ENCODE assay signal across 8 cellular contexts in genomic region chr3:141477224-141477623, GRCh38. TPM values are rescaled to one million over a fixed set of nuclear protein-coding genes. Genes with fewer than 3 reads are reported as not detected.
DNase-seq lines count a peak whose midpoint lies in the region; ATAC-seq and TF ChIP-seq lines count a peak whose summit lies in the region.

No MANE protein-coding gene starts in this region.

- H3K9ac ChIP-seq in mammary epithelial cell (ENCODE audit: insufficient read depth, low read length) (no peak overlapping the region), mesendoderm (ENCODE audit: low read length) (no peak overlapping the region)

- H2BK5ac ChIP-seq in mesendoderm (ENCODE audit: low read length): no peak overlapping the region

- H3K36me3 ChIP-seq in mammary epithelial cell (ENCODE audit: insufficient read depth, low read length): no peaks in the 10 kb centered on the region
- no peaks in the 10 kb centered on the region for H3K36me3 ChIP-seq in mesendoderm (ENCODE audit: control insufficient read depth, insufficient read depth, low read length)
- no peaks in the 10 kb centered on the region for H3K36me3 ChIP-seq in gastroesophageal sphincter

- ATAC-seq in GM19397 (IDR thresholded peaks at IDR 0.05; ENCODE audit: unreplicated experiment): no peak
- ATAC-seq in GM18519 (IDR thresholded peaks at IDR 0.05; ENCODE audit: low FRiP score, unreplicated experiment): no peak
- no peak for ATAC-seq in gastroesophageal sphincter

- no peak for TF ChIP-seq EP300 in gastroesophageal sphincter (IDR thresholded peaks at IDR 0.05)

- H2AFZ ChIP-seq in mammary epithelial cell (ENCODE audit: low read depth, low read length): peak overlapping the region; percentile 58

- no peaks in the 10 kb centered on the region for H4K20me1 ChIP-seq in mammary epithelial cell (ENCODE audit: insufficient read depth, low read length)

- H2AK5ac ChIP-seq in mesendoderm (ENCODE audit: low read length): no peak overlapping the region

- no peak overlapping the region for H4K5ac ChIP-seq in mesendoderm (ENCODE audit: low read length)

- TF ChIP-seq CTCF in mammary epithelial cell (conservative IDR thresholded peaks at IDR 0.05 in 1 of 2, IDR thresholded peaks at IDR 0.05 in 1 of 2; ENCODE audit: extremely low read depth in 1 of 2, insufficient read depth in 1 of 2, low read depth in 1 of 2, low read length in 2 of 2) (no peak), gastroesophageal sphincter (IDR thresholded peaks at IDR 0.05) (no peak)

- H4K8ac ChIP-seq in mesendoderm (ENCODE audit: low read depth, low read length): no peak overlapping the region

- H3K9me3 ChIP-seq in mammary epithelial cell (replicated peaks; ENCODE audit: insufficient read depth, low read length): no peaks in the 10 kb centered on the region
- no peaks in the 10 kb centered on the region for H3K9me3 ChIP-seq in gastroesophageal sphincter

- H3K4me2 ChIP-seq in mammary epithelial cell (ENCODE audit: insufficient read depth, low read depth, low read length): peak overlapping the region; percentile 40
- H3K4me2 ChIP-seq in mesendoderm (ENCODE audit: low read length): no peak overlapping the region

- H2BK15ac ChIP-seq in mesendoderm (replicated peaks; ENCODE audit: low read depth): no peak overlapping the region

- no peak overlapping the region for H3K27ac ChIP-seq in mammary epithelial cell (ENCODE audit: insufficient read depth, low read depth, low read length)
- H3K27ac ChIP-seq in mesendoderm (ENCODE audit: low read depth, low read length): no peak overlapping the region
- H3K27ac ChIP-seq in gastroesophageal sphincter: no peak overlapping the region

- TF ChIP-seq POLR2A in gastroesophageal sphincter (IDR thresholded peaks at IDR 0.05): no peak

- H3K27me3 ChIP-seq in mammary epithelial cell (ENCODE audit: insufficient read depth, low read length) (no peaks in the 10 kb centered on the region), mesendoderm (ENCODE audit: insufficient read depth, low read length, poor library complexity) (no peaks in the 10 kb centered on the region), gastroesophageal sphincter (no peaks in the 10 kb centered on the region)

- H3K4me1 ChIP-seq in mammary epithelial cell (ENCODE audit: insufficient read depth, low read length) (peaks cover 15% of the 10 kb centered on the region), mesendoderm (ENCODE audit: control insufficient read depth, low read depth, low read length) (no peaks in the 10 kb centered on the region), gastroesophageal sphincter (no peaks in the 10 kb centered on the region)

- intact Hi-C loops in mammary epithelial cell (cut with micrococcal nuclease): no loop called here

- H3K4me3 ChIP-seq in mammary epithelial cell (replicated peaks in 1 of 3; ENCODE audit: insufficient read depth in 1 of 3, low read depth in 2 of 3, low read length in 3 of 3) (no peak overlapping the region), mesendoderm (ENCODE audit: low read length) (no peak overlapping the region), gastroesophageal sphincter (no peak overlapping the region)

- DNase-seq in DMS153 (lab: John Stamatoyannopoulos, UW) (peak; percentile 71), LoVo (ENCODE audit: low spot score) (peak; percentile 16), mammary epithelial cell (peak; percentile 98), mesendoderm (peak; percentile 41), NAMALWA (ENCODE audit: low spot score) (no peak)

- in situ Hi-C loops in mammary epithelial cell (cut with MboI; ENCODE audit: low sequenced_read_pairs in 2 of 2): no loop called here

- H3K79me1 ChIP-seq in mesendoderm (ENCODE audit: low read length): no peaks in the 10 kb centered on the region

- no peak overlapping the region for H3K23ac ChIP-seq in mesendoderm (ENCODE audit: low read length)

- WGBS in mammary epithelial cell (ENCODE audit: low coverage, missing lambda C conversion rate): 16% methylated on average over 4 of the region's 4 CpGs
- WGBS in mesendoderm (ENCODE audit: extremely low coverage, insufficient coverage, low lambda C conversion rate): no CpG with 5 or more reads among the region's 4 CpGs
- WGBS in gastroesophageal sphincter (ENCODE audit: low coverage in 1 of 2), 2 donors: 83 to 96% methylated on average over 2 to 4 of the region's 4 CpGs

- H3K18ac ChIP-seq in mesendoderm (ENCODE audit: low read length): no peak overlapping the region

- no peak overlapping the region for H2BK120ac ChIP-seq in mesendoderm (ENCODE audit: low read depth, low read length)

- H3K56ac ChIP-seq in mesendoderm (ENCODE audit: low read length): no peak overlapping the region

- CTCF ChIA-PET in mammary epithelial cell (lab: Charles Lee; ENCODE audit: low non-redundant PET): no interaction called here

- H3K79me2 ChIP-seq in mammary epithelial cell (ENCODE audit: insufficient read depth, low read length) (no peaks in the 10 kb centered on the region), mesendoderm (ENCODE audit: control insufficient read depth, insufficient read depth, low read length) (no peaks in the 10 kb centered on the region)

- BruUV-seq in mammary epithelial cell (replicated peaks; lab: Mats Ljungman, UMichigan): no TSS peak

- H3K4ac ChIP-seq in mesendoderm (ENCODE audit: low read depth, low read length): no peak overlapping the region

- dilution Hi-C loops in mammary epithelial cell (cut with HindIII; ENCODE audit: low sequenced_read_pairs): no loop called here

RNA-seq across cellular contexts. Expression of gene RASA2, which starts 9.6 kb away (rescaled TPM):
- total RNA-seq in mammary epithelial cell (10 to 100 TPM; 14.8 to 19.5 TPM), gastroesophageal sphincter (10 to 100 TPM; 10.6 to 15.5 (median 14.8) TPM)
- polyA plus RNA-seq in mammary epithelial cell: 6.3 TPM
- 16.3 TPM for polyA minus RNA-seq in mammary epithelial cell
- polyA plus RNA-seq in mesendoderm (2013, experiment 1 of 2): 9.0 TPM
- polyA plus RNA-seq in mesendoderm (2013, experiment 2 of 2): 8.1 TPM
